ENCODE assay signal across 13 cellular contexts in genomic region chr9:72828281-72828731, GRCh38.
DNase-seq lines count a peak whose midpoint lies in the region; TF ChIP-seq lines count a peak whose summit lies in the region.
"Had no signal": no experiment of that assay in that cellular context is flagged by ENCODE, and none has a peak within 500 bp of the region (broad histone marks: within the 10 kb centered on the region; RNA-seq: fewer than 3 reads in every experiment).

No MANE protein-coding gene starts in this region.

- DNase-seq in DMS53 treated with DMSO at 0.1 percent for 48 hours (lab: John Stamatoyannopoulos, UW; ENCODE audit: unreplicated experiment) = peak; percentile 35
- DNase-seq in PC-9 = peak; percentile 16 to 97
- no peak for DNase-seq in esophagus squamous epithelium (lab: John Stamatoyannopoulos, UW)
- DNase-seq in neural progenitor cell (ENCODE audit: low spot score) = peak; percentile 13
- DNase-seq in activated naive CD4-positive, alpha-beta T cell treated with anti-CD3 and anti-CD28 coated beads, Interleukin-2, amount 10 ng/mL, durations not matched to agents 7 days and 5 days = no peak
- DNase-seq in NCI-H748 (lab: John Stamatoyannopoulos, UW; ENCODE audit: unreplicated experiment) = no peak
- no peak for DNase-seq in GM03348 (ENCODE audit: low spot score)
- no peak for DNase-seq in spleen
- DNase-seq: amniotic stem cell, BE2C, NCI-H187, right lobe of liver, T-helper 9 cell had no signal

- H3K4me3 Mint-ChIP-seq in neural progenitor cell = no peak overlapping the region
- no peak overlapping the region for H3K4me3 Mint-ChIP-seq in activated naive CD4-positive, alpha-beta T cell treated with anti-CD3 and anti-CD28 coated beads, Interleukin-2, amount 10 ng/mL, durations not matched to agents 7 days and 5 days

- no peaks in the 10 kb centered on the region for H3K27me3 ChIP-seq in PC-9 (ENCODE audit: insufficient read depth, low read depth)
- H3K27me3 ChIP-seq in esophagus squamous epithelium = no peaks in the 10 kb centered on the region
- no peaks in the 10 kb centered on the region for H3K27me3 ChIP-seq in neural progenitor cell
- H3K27me3 ChIP-seq in spleen (replicated peaks in 1 of 7) = peaks cover 0 to 7% (median 0%) of the 10 kb centered on the region in 7 donors
- H3K27me3 ChIP-seq: BE2C, right lobe of liver had no signal

- H3K36me3 ChIP-seq in PC-9 (ENCODE audit: low read depth) (no peaks in the 10 kb centered on the region), esophagus squamous epithelium (no peaks in the 10 kb centered on the region), neural progenitor cell (no peaks in the 10 kb centered on the region), spleen (no peaks in the 10 kb centered on the region)
- H3K36me3 ChIP-seq: BE2C, right lobe of liver had no signal

- H3K79me2 ChIP-seq in PC-9 (ENCODE audit: low read depth) = no peaks in the 10 kb centered on the region
- H3K79me2 ChIP-seq in neural progenitor cell (ENCODE audit: low read depth) = no peaks in the 10 kb centered on the region

- TF ChIP-seq CTCF in PC-9 (conservative IDR thresholded peaks at IDR 0.05) (no peak), esophagus squamous epithelium (IDR thresholded peaks at IDR 0.05) (no peak), neural progenitor cell (IDR thresholded peaks at IDR 0.05) (no peak), spleen (IDR thresholded peaks at IDR 0.05 in 8 of 11, conservative IDR thresholded peaks at IDR 0.05 in 3 of 11) (no peak)

- H3K27ac ChIP-seq in PC-9 = peak overlapping the region; percentile 92
- peak overlapping the region; percentile 56 to 69 (median 61) for H3K27ac ChIP-seq in esophagus squamous epithelium
- H3K27ac ChIP-seq in neural progenitor cell = peak overlapping the region; percentile 25
- H3K27ac ChIP-seq in spleen = no peak overlapping the region
- H3K27ac ChIP-seq: right lobe of liver had no signal

- CTCF ChIA-PET in PC-9 (lab: Charles Lee) = interaction anchor here (0.7 to 1.1 kb wide), 2 partner anchors 29 to 254 kb away, joined by 3 read pairs; no protein-coding TSS in a partner anchor
- CTCF ChIA-PET in activated naive CD4-positive, alpha-beta T cell treated with anti-CD3 and anti-CD28 coated beads, Interleukin-2, amount 10 ng/mL, durations not matched to agents 7 days and 5 days (lab: Charles Lee) = no interaction called here

- POLR2A ChIA-PET in PC-9 (lab: Charles Lee; ENCODE audit: unreplicated experiment) = interaction anchor here (0.6 kb wide), 1 partner anchor 789 kb away, joined by 3 read pairs; no protein-coding TSS in a partner anchor

- no peaks in the 10 kb centered on the region for H3K9me2 ChIP-seq in PC-9 (ENCODE audit: insufficient read depth)

- H3K4me1 Mint-ChIP-seq in neural progenitor cell = peaks cover 10% of the 10 kb centered on the region
- no peaks in the 10 kb centered on the region for H3K4me1 Mint-ChIP-seq in activated naive CD4-positive, alpha-beta T cell treated with anti-CD3 and anti-CD28 coated beads, Interleukin-2, amount 10 ng/mL, durations not matched to agents 7 days and 5 days

- H3K4me2 ChIP-seq in PC-9 (peak overlapping the region; percentile 62), neural progenitor cell (peak overlapping the region; percentile 31)

- intact Hi-C loops in PC-9 (cut with micrococcal nuclease; ENCODE audit: unreplicated experiment) = loop anchor here (1.0 to 10.0 kb wide), 4 partner anchors 274 to 384 kb away; no protein-coding TSS in a partner anchor
- intact Hi-C loops in esophagus squamous epithelium (cut with DNase I) = no loop called here
- intact Hi-C loops in spleen (cut with DNase I; ENCODE audit: low total_unique reads) = no loop called here

- H3F3A ChIP-seq in PC-9 (ENCODE audit: insufficient read depth, low read depth) (peaks cover 21% of the 10 kb centered on the region), neural progenitor cell (ENCODE audit: low read depth) (no peaks in the 10 kb centered on the region)

- peaks cover 2% of the 10 kb centered on the region for H3K27me3 Mint-ChIP-seq in neural progenitor cell (ENCODE audit: insufficient read depth, low read depth)
- peaks cover 4% of the 10 kb centered on the region for H3K27me3 Mint-ChIP-seq in activated naive CD4-positive, alpha-beta T cell treated with anti-CD3 and anti-CD28 coated beads, Interleukin-2, amount 10 ng/mL, durations not matched to agents 7 days and 5 days

- peaks cover 1% of the 10 kb centered on the region for H3K36me3 Mint-ChIP-seq in neural progenitor cell
- H3K36me3 Mint-ChIP-seq in activated naive CD4-positive, alpha-beta T cell treated with anti-CD3 and anti-CD28 coated beads, Interleukin-2, amount 10 ng/mL, durations not matched to agents 7 days and 5 days = no peaks in the 10 kb centered on the region

- H4K20me1 ChIP-seq in PC-9 (ENCODE audit: insufficient read depth) (no peaks in the 10 kb centered on the region), neural progenitor cell (ENCODE audit: low read depth) (no peaks in the 10 kb centered on the region)

- H3K27ac Mint-ChIP-seq in neural progenitor cell = no peak overlapping the region
- no peak overlapping the region for H3K27ac Mint-ChIP-seq in activated naive CD4-positive, alpha-beta T cell treated with anti-CD3 and anti-CD28 coated beads, Interleukin-2, amount 10 ng/mL, durations not matched to agents 7 days and 5 days

- H3K4me3 ChIP-seq in PC-9 (no peak overlapping the region), esophagus squamous epithelium (no peak overlapping the region), neural progenitor cell (no peak overlapping the region), spleen (no peak overlapping the region)
- H3K4me3 ChIP-seq: right lobe of liver had no signal

- TF ChIP-seq POLR2A in esophagus squamous epithelium (IDR thresholded peaks at IDR 0.05) (no peak), spleen (IDR thresholded peaks at IDR 0.05) (no peak)

- WGBS in esophagus squamous epithelium, 2 donors = 38 to 44% methylated on average over 1 of the region's 1 CpG
- 27 to 74% (median 49%) methylated on average over 1 of the region's 1 CpG for WGBS in spleen, 5 donors

- no peak overlapping the region for H3K9ac ChIP-seq in neural progenitor cell

- peak overlapping the region; percentile 37; the same call in 1 of the 2 replicates for H2AFZ ChIP-seq in PC-9
- no peak overlapping the region for H2AFZ ChIP-seq in neural progenitor cell (replicated peaks)

- H3K9me3 ChIP-seq in PC-9 (ENCODE audit: insufficient read depth, low read depth) = peaks cover 6% of the 10 kb centered on the region
- no peaks in the 10 kb centered on the region for H3K9me3 ChIP-seq in esophagus squamous epithelium
- no peaks in the 10 kb centered on the region for H3K9me3 ChIP-seq in neural progenitor cell (ENCODE audit: low read depth)
- no peaks in the 10 kb centered on the region for H3K9me3 ChIP-seq in spleen
- H3K9me3 ChIP-seq: BE2C, right lobe of liver had no signal

- no TSS peak for BruUV-seq in PC-9 (replicated peaks; lab: Mats Ljungman, UMichigan)

- H3K4me1 ChIP-seq in PC-9 (replicated peaks; ENCODE audit: insufficient read depth) (peaks cover 31% of the 10 kb centered on the region), esophagus squamous epithelium (peaks cover 4 to 49% (median 19%) of the 10 kb centered on the region in 3 donors), neural progenitor cell (peaks cover 18% of the 10 kb centered on the region), spleen (no peaks in the 10 kb centered on the region)
- H3K4me1 ChIP-seq: BE2C, right lobe of liver had no signal

- H3K9me3 Mint-ChIP-seq in neural progenitor cell = no peaks in the 10 kb centered on the region
- no peaks in the 10 kb centered on the region for H3K9me3 Mint-ChIP-seq in activated naive CD4-positive, alpha-beta T cell treated with anti-CD3 and anti-CD28 coated beads, Interleukin-2, amount 10 ng/mL, durations not matched to agents 7 days and 5 days

Comparison
In these comparisons a context has a peak if more than half of its experiments do, and no peak if none do; other contexts are left out.
1. DNase-seq: peak in DMS53 treated with DMSO at 0.1 percent for 48 hours (single experiment), PC-9 (2 of 2) and neural progenitor cell (single experiment); none in esophagus squamous epithelium (single experiment), activated naive CD4-positive, alpha-beta T cell treated with anti-CD3 and anti-CD28 coated beads, Interleukin-2, amount 10 ng/mL, durations not matched to agents 7 days and 5 days (single experiment), NCI-H748 (single experiment), GM03348 (single experiment) and spleen (single experiment).
2. H3K27ac ChIP-seq: peak in PC-9 (single experiment), esophagus squamous epithelium (4 of 4) and neural progenitor cell (single experiment); none in spleen (0 of 8).